In genomic region chr2:110790907-110791306, GRCh38 we compare ENCODE assay signal across 39 cellular contexts. TPM values are rescaled to one million over a fixed set of nuclear protein-coding genes. Genes with fewer than 3 reads are reported as not detected.
"Had no signal": no experiment of that assay in that cellular context is flagged by ENCODE, and none has a peak within 500 bp of the region (broad histone marks: within the 10 kb centered on the region; RNA-seq: fewer than 3 reads in every experiment).

No MANE protein-coding gene starts in this region.

- H3K4me1 ChIP-seq: body of pancreas, breast epithelium, Peyer's patch had no signal

- H3K27ac ChIP-seq: body of pancreas, breast epithelium, Peyer's patch, RWPE1, VCaP had no signal

- H3K4me1 Mint-ChIP-seq: activated naive CD4-positive, alpha-beta T cell treated with anti-CD3 and anti-CD28 coated beads, Interleukin-2, amount 10 ng/mL, durations not matched to agents 7 days and 5 days had no signal

- DNase-seq: activated B cell treated with CpG ODN at 0.5 μM for 24 hours; activated CD4-positive, alpha-beta memory T cell treated with anti-CD3 and anti-CD28 coated beads, Interleukin-2, amount 10 ng/mL, durations not matched to agents 7 days and 5 days; activated CD4-positive, alpha-beta T cell treated with anti-CD3 and anti-CD28 coated beads for 1 hour; activated CD4-positive, alpha-beta T cell treated with anti-CD3 and anti-CD28 coated beads for 48 hours; activated CD8-positive, alpha-beta memory T cell treated with anti-CD3 and anti-CD28 coated beads for 24 hours; activated CD8-positive, alpha-beta memory T cell treated with anti-CD3 and anti-CD28 coated beads, Interleukin-2, amount 10 ng/mL, durations not matched to agents 7 days and 5 days; activated CD8-positive, alpha-beta memory T cell treated with anti-CD3 and anti-CD28 coated beads, Interleukin-2, amount 50 U/mL, for 48 hours; activated effector memory CD4-positive, alpha-beta T cell treated with Interleukin-2 at 50 U/mL for 16 hours; activated naive CD4-positive, alpha-beta T cell treated with anti-CD3 and anti-CD28 coated beads, Interleukin-2, amount 10 ng/mL, durations not matched to agents 7 days and 5 days; activated T-cell treated with anti-CD3 and anti-CD28 coated beads, Interleukin-2, amount 50 U/mL, for 48 hours; amygdala; body of pancreas; Kasumi-1; KG1; MM.1S; MV-4-11; NCI-H1092; NCI-H1436 treated with DMSO at 0.1 percent for 48 hours; NCI-H1694 treated with DMSO at 0.1 percent for 48 hours; NCI-H2029 treated with DMSO at 0.1 percent for 48 hours; NCI-H2107; NCI-H2171; NCI-H510A; NCI-H526; NCI-H748 treated with DMSO at 0.1 percent for 48 hours; NK-92 treated with Interleukin-12 subunit alpha and Interleukin-12 subunit beta, amount 100 ng/mL, for 24 hours; PC-3; Peyer's patch; SIG-M5; T-helper 1 cell; T-helper 9 cell had no signal

- H3K27ac Mint-ChIP-seq: activated B cell treated with CpG ODN at 0.5 μM for 24 hours; activated CD4-positive, alpha-beta memory T cell treated with anti-CD3 and anti-CD28 coated beads, Interleukin-2, amount 10 ng/mL, durations not matched to agents 7 days and 5 days; activated CD8-positive, alpha-beta memory T cell treated with anti-CD3 and anti-CD28 coated beads, Interleukin-2, amount 10 ng/mL, durations not matched to agents 7 days and 5 days; activated naive CD4-positive, alpha-beta T cell treated with anti-CD3 and anti-CD28 coated beads, Interleukin-2, amount 10 ng/mL, durations not matched to agents 7 days and 5 days; activated naive CD8-positive, alpha-beta T cell had no signal

- ATAC-seq: activated CD8-positive, alpha-beta memory T cell treated with anti-CD3 and anti-CD28 coated beads, Interleukin-2, amount 10 ng/mL, durations not matched to agents 7 days and 5 days; body of pancreas; PC-3; Right ventricle myocardium inferior; SK-N-SH treated with all-trans-retinoic acid at 6 μM for 48 hours had no signal

- H3K9me3 Mint-ChIP-seq: activated B cell treated with CpG ODN at 0.5 μM for 24 hours; activated naive CD4-positive, alpha-beta T cell treated with anti-CD3 and anti-CD28 coated beads, Interleukin-2, amount 10 ng/mL, durations not matched to agents 7 days and 5 days had no signal

- H3K9me3 ChIP-seq: body of pancreas, breast epithelium, Peyer's patch had no signal

- H3K4me3 ChIP-seq: body of pancreas, breast epithelium, Peyer's patch had no signal

- H3K4me3 Mint-ChIP-seq: activated B cell treated with CpG ODN at 0.5 μM for 24 hours; activated CD4-positive, alpha-beta memory T cell treated with anti-CD3 and anti-CD28 coated beads, Interleukin-2, amount 10 ng/mL, durations not matched to agents 7 days and 5 days; activated CD8-positive, alpha-beta memory T cell treated with anti-CD3 and anti-CD28 coated beads, Interleukin-2, amount 10 ng/mL, durations not matched to agents 7 days and 5 days; activated naive CD4-positive, alpha-beta T cell treated with anti-CD3 and anti-CD28 coated beads, Interleukin-2, amount 10 ng/mL, durations not matched to agents 7 days and 5 days; activated naive CD8-positive, alpha-beta T cell had no signal

- H3K36me3 Mint-ChIP-seq: activated CD8-positive, alpha-beta memory T cell treated with anti-CD3 and anti-CD28 coated beads, Interleukin-2, amount 10 ng/mL, durations not matched to agents 7 days and 5 days; activated naive CD4-positive, alpha-beta T cell treated with anti-CD3 and anti-CD28 coated beads, Interleukin-2, amount 10 ng/mL, durations not matched to agents 7 days and 5 days had no signal

- H3K36me3 ChIP-seq: breast epithelium, Peyer's patch had no signal

- H3K27me3 ChIP-seq: body of pancreas, Peyer's patch had no signal

RNA-seq across cellular contexts. Expression of gene ACOXL, which starts 58.5 kb away (rescaled TPM):
- total RNA-seq: breast epithelium, cardiac septum, Peyer's patch, Right ventricle myocardium inferior, SK-MEL-5 had no signal
